Comparison of ENCODE assay signal across 7 cellular contexts in the genomic region with DNA sequence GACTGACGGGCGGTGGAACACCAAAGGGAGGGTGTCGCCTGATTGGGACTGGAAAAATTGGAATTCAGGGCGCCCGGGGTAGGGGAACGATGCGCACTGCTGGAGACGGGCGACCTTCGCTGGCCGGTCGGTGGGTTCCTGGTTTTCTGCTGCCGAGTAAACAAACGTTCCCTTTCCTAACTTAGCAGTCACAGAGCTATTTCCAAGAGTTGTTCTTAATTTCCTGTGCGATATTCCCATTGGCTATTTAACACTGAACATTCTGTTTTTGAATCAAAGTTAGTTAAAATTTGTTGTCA. TPM values are rescaled to one million over a fixed set of nuclear protein-coding genes. Genes with fewer than 3 reads are reported as not detected.
DNase-seq lines count a peak whose midpoint lies in the region; ATAC-seq and TF ChIP-seq lines count a peak whose summit lies in the region.

No MANE protein-coding gene starts in this region.

- H3K27me3 Mint-ChIP-seq in endothelial cell (ENCODE audit: unreplicated experiment): peaks cover 6% of the 10 kb centered on the region

- TF ChIP-seq CTCF in OCI-LY3 (IDR thresholded peaks at IDR 0.05; ENCODE audit: low read depth, low read length) (no peak; the same call in 1 of the 2 replicates), endothelial cell (IDR thresholded peaks at IDR 0.05; ENCODE audit: unreplicated experiment) (no peak)

- H3K4me3 ChIP-seq in H7 (ENCODE audit: insufficient read depth, low read depth, low read length) (peak overlapping the region; percentile 93), OCI-LY3 (ENCODE audit: low read length) (peak overlapping the region; percentile 81), muscle layer of colon (ENCODE audit: low read depth in 1 of 2, low read length in 2 of 2) (peak overlapping the region; percentile 80 to 92)

- H3K9me3 Mint-ChIP-seq in endothelial cell (ENCODE audit: unreplicated experiment): no peaks in the 10 kb centered on the region

- H3K9ac ChIP-seq in OCI-LY3 (ENCODE audit: low read length): peak overlapping the region; percentile 91
- H3K9ac ChIP-seq in muscle layer of colon (ENCODE audit: low read length): peak overlapping the region; percentile 59

- H3K27ac ChIP-seq in OCI-LY3 (ENCODE audit: low read length) (peak overlapping the region; percentile 66), muscle layer of colon (ENCODE audit: low read depth, low read length) (peak overlapping the region; percentile 13)

- DNase-seq in H7 (no peak), endothelial cell (ENCODE audit: low spot score) (no peak), H4 (ENCODE audit: low spot score) (no peak)

- H3K4me2 ChIP-seq in OCI-LY3 (ENCODE audit: low read length): peak overlapping the region; percentile 90

- H3K36me3 Mint-ChIP-seq in endothelial cell (ENCODE audit: low read depth, unreplicated experiment): peaks cover 12% of the 10 kb centered on the region

- H3K27me3 ChIP-seq in H7 (ENCODE audit: control insufficient read depth, insufficient read depth, low read length): no peaks in the 10 kb centered on the region
- no peaks in the 10 kb centered on the region for H3K27me3 ChIP-seq in OCI-LY3 (ENCODE audit: low read depth, low read length)
- H3K27me3 ChIP-seq in muscle layer of colon (ENCODE audit: control insufficient read depth in 1 of 2, insufficient read depth in 2 of 2, low read length in 2 of 2): no peaks in the 10 kb centered on the region

- ATAC-seq in GM18498 (IDR thresholded peaks at IDR 0.05; ENCODE audit: unreplicated experiment) (peak; percentile 18), GM18520 (IDR thresholded peaks at IDR 0.05; ENCODE audit: unreplicated experiment) (no peak)

- peak overlapping the region; percentile 98 for H3K4me3 Mint-ChIP-seq in endothelial cell (ENCODE audit: unreplicated experiment)

- H3K9me3 ChIP-seq in OCI-LY3 (ENCODE audit: insufficient read depth, low read length) (no peaks in the 10 kb centered on the region), muscle layer of colon (ENCODE audit: low read length) (no peaks in the 10 kb centered on the region)

- peaks cover 16% of the 10 kb centered on the region for H3K4me1 ChIP-seq in OCI-LY3 (ENCODE audit: low read length)
- H3K4me1 ChIP-seq in muscle layer of colon (ENCODE audit: insufficient read depth, low read length): peaks cover 10% of the 10 kb centered on the region

- H3K27ac Mint-ChIP-seq in endothelial cell (ENCODE audit: unreplicated experiment): peak overlapping the region; percentile 96

- H4K20me1 ChIP-seq in OCI-LY3 (ENCODE audit: insufficient read depth, low read length): no peaks in the 10 kb centered on the region

- H3K36me3 ChIP-seq in H7 (replicated peaks; ENCODE audit: control insufficient read depth, insufficient read depth, low read length) (peaks cover 7% of the 10 kb centered on the region), OCI-LY3 (replicated peaks; ENCODE audit: low read depth, low read length) (peaks cover 25% of the 10 kb centered on the region), muscle layer of colon (ENCODE audit: insufficient read depth, low read length) (no peaks in the 10 kb centered on the region)

- H2AFZ ChIP-seq in OCI-LY3 (ENCODE audit: low read depth, low read length): peak overlapping the region; percentile 84

- peaks cover 14% of the 10 kb centered on the region for H3K4me1 Mint-ChIP-seq in endothelial cell (ENCODE audit: unreplicated experiment)

- peaks cover 17% of the 10 kb centered on the region for H3K79me2 ChIP-seq in OCI-LY3 (ENCODE audit: low read length)

RNA-seq across cellular contexts. Expression of gene C18orf54, which starts 0.7 kb away (rescaled TPM):
- total RNA-seq in H7 (2014; rRNA removed; shearing (Covaris generic)): 10.3 and 13.4 TPM in 2 replicates
- 19.2 TPM for total RNA-seq in endothelial cell (ENCODE audit: unreplicated experiment)
- total RNA-seq in H4 (2014; rRNA removed; shearing (Covaris generic)): 2.5 and 4.4 TPM in 2 replicates

RNA-seq across cellular contexts. Expression of gene STARD6, which starts 0.8 kb away (rescaled TPM):
- not detected in 2 replicates for total RNA-seq in H7 (2014; rRNA removed; shearing (Covaris generic))
- 0.54 TPM for total RNA-seq in endothelial cell (ENCODE audit: unreplicated experiment)
- total RNA-seq in H4 (2014; rRNA removed; shearing (Covaris generic)): not detected in 2 replicates
